In the genomic region with DNA sequence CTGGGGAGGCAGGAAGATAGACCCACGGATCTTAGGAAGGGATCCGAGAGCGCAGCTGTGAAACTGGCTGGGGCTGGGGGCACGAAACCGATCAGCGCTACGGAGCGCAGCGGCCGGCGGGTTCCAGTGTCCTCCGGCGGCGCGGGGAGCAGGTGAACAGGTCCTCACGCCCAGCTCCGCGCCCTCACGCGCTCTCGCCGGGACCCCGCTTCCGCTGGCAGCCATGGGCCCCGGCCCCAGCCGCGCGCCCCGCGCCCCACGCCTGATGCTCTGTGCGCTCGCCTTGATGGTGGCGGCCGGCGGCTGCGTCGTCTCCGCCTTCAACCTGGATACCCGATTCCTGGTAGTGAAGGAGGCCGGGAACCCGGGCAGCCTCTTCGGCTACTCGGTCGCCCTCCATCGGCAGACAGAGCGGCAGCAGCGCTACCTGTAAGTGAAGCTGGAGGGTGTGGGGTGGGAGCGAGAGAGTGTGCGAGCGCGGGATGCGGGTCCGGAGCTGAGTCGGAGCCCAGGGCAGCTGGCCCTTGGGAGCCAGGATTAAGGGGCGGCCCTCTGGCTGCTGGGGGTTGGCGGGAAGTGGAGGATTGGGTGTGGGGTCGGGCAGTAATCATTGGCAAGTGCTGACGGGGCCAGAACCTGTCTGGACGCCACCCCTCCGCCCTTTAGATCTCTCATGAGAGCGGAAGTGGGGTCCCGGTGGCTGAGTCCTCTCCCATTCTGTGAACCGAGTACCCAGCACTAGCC, we compare ENCODE assay signal across 1 cellular context.
TF ChIP-seq lines count a peak whose summit lies in the region.

No MANE protein-coding gene starts in this region.

TF ChIP-seq in H1, 55 proteins besides CTCF, POLR2A, EP300 and RAD21:
- TF ChIP-seq SIX5 (IDR thresholded peaks at IDR 0.05; ENCODE audit: low read depth, low read length): no peak
- peak in 1 of 2 experiments; percentile 57; a peak in 1 of 4 replicates for TF ChIP-seq SIN3A (conservative IDR thresholded peaks at IDR 0.05 in 1 of 2, IDR thresholded peaks at IDR 0.05 in 1 of 2; ENCODE audit: low read depth in 1 of 2, low read length in 2 of 2)
- TF ChIP-seq TCF12 (IDR thresholded peaks at IDR 0.05; ENCODE audit: low read depth, low read length): no peak
- no peak for TF ChIP-seq BCL11A (IDR thresholded peaks at IDR 0.05; ENCODE audit: low read depth in 2 of 2, low read length in 2 of 2)
- TF ChIP-seq PHF8 (conservative IDR thresholded peaks at IDR 0.05; ENCODE audit: low read depth, low read length): peak; percentile 40; the same call in 1 of the 2 replicates
- no peak for TF ChIP-seq JUND (IDR thresholded peaks at IDR 0.05; ENCODE audit: low read length)
- TF ChIP-seq, protein P1, sequence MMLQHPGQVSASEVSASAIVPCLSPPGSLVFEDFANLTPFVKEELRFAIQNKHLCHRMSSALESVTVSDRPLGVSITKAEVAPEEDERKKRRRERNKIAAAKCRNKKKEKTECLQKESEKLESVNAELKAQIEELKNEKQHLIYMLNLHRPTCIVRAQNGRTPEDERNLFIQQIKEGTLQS (IDR thresholded peaks at IDR 0.05; ENCODE audit: insufficient read depth, low read depth, low read length): no peak
- TF ChIP-seq SP4 (IDR thresholded peaks at IDR 0.05; ENCODE audit: low read length): no peak
- no peak for TF ChIP-seq SP1 (IDR thresholded peaks at IDR 0.05; ENCODE audit: low read depth, low read length)
- 0 out of 2 replicates have a peak, but pooled peaks have one; percentile 6 for TF ChIP-seq KDM1A (IDR thresholded peaks at IDR 0.05; ENCODE audit: borderline replicate concordance, low read length)
- TF ChIP-seq TAF7 (optimal IDR thresholded peaks at IDR 0.05; ENCODE audit: borderline replicate concordance, low read depth, low read length): peak; percentile 33
- TF ChIP-seq CEBPB (IDR thresholded peaks at IDR 0.05; ENCODE audit: low read depth, low read length): no peak
- peak; percentile 47; the same call in 1 of the 2 replicates for TF ChIP-seq TAF1 (IDR thresholded peaks at IDR 0.05; ENCODE audit: low read depth, low read length)
- TF ChIP-seq SRF (IDR thresholded peaks at IDR 0.05; ENCODE audit: low read depth, low read length): no peak
- no peak for TF ChIP-seq USF2 (IDR thresholded peaks at IDR 0.05; ENCODE audit: low read length)
- TF ChIP-seq BACH1 (IDR thresholded peaks at IDR 0.05; ENCODE audit: low read length): no peak; the same call in 1 of the 2 replicates
- no peak for TF ChIP-seq ASH2L (IDR thresholded peaks at IDR 0.05; ENCODE audit: low read length)
- TF ChIP-seq RBBP5 (IDR thresholded peaks at IDR 0.05; ENCODE audit: borderline replicate concordance, low read depth, low read length): no peak; the same call in 1 of the 2 replicates
- no peak for TF ChIP-seq EGR1 (IDR thresholded peaks at IDR 0.05; ENCODE audit: borderline replicate concordance, low read depth, low read length)
- no peak for TF ChIP-seq SP2 (IDR thresholded peaks at IDR 0.05; ENCODE audit: low read length)
- TF ChIP-seq, protein P2, sequence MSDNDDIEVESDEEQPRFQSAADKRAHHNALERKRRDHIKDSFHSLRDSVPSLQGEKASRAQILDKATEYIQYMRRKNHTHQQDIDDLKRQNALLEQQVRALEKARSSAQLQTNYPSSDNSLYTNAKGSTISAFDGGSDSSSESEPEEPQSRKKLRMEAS (IDR thresholded peaks at IDR 0.05): no peak
- peak; percentile 51 for TF ChIP-seq EZH2 (IDR thresholded peaks at IDR 0.05; ENCODE audit: low read depth, low read length, severe bottlenecking)
- no peak for TF ChIP-seq RNF2 (IDR thresholded peaks at IDR 0.05; ENCODE audit: borderline replicate concordance, low read depth, low read length, missing control alignments, poor library complexity, severe bottlenecking)
- TF ChIP-seq MAFK (IDR thresholded peaks at IDR 0.05; ENCODE audit: low read depth, low read length): no peak
- TF ChIP-seq POU5F1 (IDR thresholded peaks at IDR 0.05; ENCODE audit: low read depth, low read length): no peak
- no peak for TF ChIP-seq SIRT6 (IDR thresholded peaks at IDR 0.05; ENCODE audit: low read length)
- no peak for TF ChIP-seq GTF2F1 (IDR thresholded peaks at IDR 0.05; ENCODE audit: borderline replicate concordance, low read depth, low read length)
- TF ChIP-seq SUZ12 (IDR thresholded peaks at IDR 0.05; ENCODE audit: low read length): peak; percentile 51; the same call in 1 of the 2 replicates
- TF ChIP-seq POLR2AphosphoS5 (IDR thresholded peaks at IDR 0.05; ENCODE audit: low read depth, low read length): no peak
- no peak for TF ChIP-seq TEAD4 (IDR thresholded peaks at IDR 0.05; ENCODE audit: low read depth, low read length)
- no peak for TF ChIP-seq JUN (IDR thresholded peaks at IDR 0.05; ENCODE audit: low read depth, low read length)
- TF ChIP-seq ATF2 (IDR thresholded peaks at IDR 0.05; ENCODE audit: low read length): no peak
- peak; percentile 87 for TF ChIP-seq KDM4A (IDR thresholded peaks at IDR 0.05; ENCODE audit: low read depth, low read length, severe bottlenecking)
- no peak for TF ChIP-seq GABPA (IDR thresholded peaks at IDR 0.05; ENCODE audit: borderline replicate concordance, insufficient read depth, low read length)
- no peak for TF ChIP-seq CHD2 (IDR thresholded peaks at IDR 0.05; ENCODE audit: low read length)
- TF ChIP-seq, protein P3, sequence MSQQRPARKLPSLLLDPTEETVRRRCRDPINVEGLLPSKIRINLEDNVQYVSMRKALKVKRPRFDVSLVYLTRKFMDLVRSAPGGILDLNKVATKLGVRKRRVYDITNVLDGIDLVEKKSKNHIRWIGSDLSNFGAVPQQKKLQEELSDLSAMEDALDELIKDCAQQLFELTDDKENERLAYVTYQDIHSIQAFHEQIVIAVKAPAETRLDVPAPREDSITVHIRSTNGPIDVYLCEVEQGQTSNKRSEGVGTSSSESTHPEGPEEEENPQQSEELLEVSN (IDR thresholded peaks at IDR 0.05): no peak; the same call in 1 of the 2 replicates
- TF ChIP-seq YY1 (IDR thresholded peaks at IDR 0.05; ENCODE audit: low read depth, low read length): peak; percentile 43; the same call in 1 of the 2 replicates
- TF ChIP-seq CBX8 (IDR thresholded peaks at IDR 0.05; ENCODE audit: borderline replicate concordance, low read depth, low read length): no peak
